In genomic region chr6:31400467-31401289, GRCh38 we compare ENCODE assay signal across 8 cellular contexts. TPM values are rescaled to one million over a fixed set of nuclear protein-coding genes. Genes with fewer than 3 reads are reported as not detected.
DNase-seq lines count a peak whose midpoint lies in the region; ATAC-seq and TF ChIP-seq lines count a peak whose summit lies in the region.

No MANE protein-coding gene starts in this region.

- TF ChIP-seq CTCF in Panc1 (IDR thresholded peaks at IDR 0.05) (no peak), fibroblast of villous mesenchyme (IDR thresholded peaks at IDR 0.05; ENCODE audit: insufficient read depth, low read depth, low read length) (no peak), neutrophil (IDR thresholded peaks at IDR 0.05) (no peak), thoracic aorta (IDR thresholded peaks at IDR 0.05) (no peak)

- H3K27me3 Mint-ChIP-seq in activated T-helper 2 cell treated with anti-CD3 and anti-CD28 coated beads, Interferon-gamma antibody, Interleukin-2, Interleukin-4, amounts not matched to agents 10 μg/mL and 5 μg/mL and 100 μg/mL, durations not matched to agents 14 hours and 24 hours and 36 hours (ENCODE audit: low read depth) = peaks cover 13% of the 10 kb centered on the region

- DNase-seq in Ammon's horn (ENCODE audit: low spot score) = peak; percentile 35
- DNase-seq in GM23248 = peak; percentile 84
- no peak for DNase-seq in Panc1 (ENCODE audit: low read depth, low spot score)
- DNase-seq in activated T-helper 2 cell treated with anti-CD3 and anti-CD28 coated beads, Interferon-gamma antibody, Interleukin-2, Interleukin-4, amounts not matched to agents 10 μg/mL and 5 μg/mL and 100 μg/mL, durations not matched to agents 14 hours and 24 hours and 36 hours (ENCODE audit: low spot score) = peak; percentile 69
- peak; percentile 69 for DNase-seq in fibroblast of villous mesenchyme (ENCODE audit: low read depth)
- DNase-seq in thoracic aorta (ENCODE audit: low spot score) = no peak

- H3K4me1 ChIP-seq in GM23248 (ENCODE audit: insufficient read depth) (peaks cover 40% of the 10 kb centered on the region), Panc1 (ENCODE audit: control insufficient read depth, insufficient read depth, low read length) (peaks cover 8% of the 10 kb centered on the region), neutrophil (ENCODE audit: control insufficient read depth in 1 of 2, insufficient read depth in 1 of 2, low read depth in 1 of 2, low read length in 1 of 2) (peaks cover 58 to 64% of the 10 kb centered on the region in 2 experiments), thoracic aorta (ENCODE audit: control insufficient read depth in 1 of 2, low read depth in 2 of 2) (peaks cover 26 to 36% of the 10 kb centered on the region in 2 donors)

- peak overlapping the region; percentile 97 for H3K4me2 ChIP-seq in GM23248 (ENCODE audit: unreplicated experiment)

- POLR2A ChIA-PET in Panc1 (lab: Charles Lee) = interaction anchor here (0.6 to 0.7 kb wide), 4 partner anchors 21 to 86 kb away, joined by 3 to 14 read pairs (median 4); no protein-coding TSS in a partner anchor

- WGBS in GM23248 (ENCODE audit: low coverage in 1 of 2, low lambda C conversion rate in 2 of 2, missing lambda C conversion rate in 2 of 2), 2 experiments = 1% methylated on average over 26 to 30 of the region's 30 CpGs

- H3K9ac ChIP-seq in GM23248 = peak overlapping the region; percentile 96

- intact Hi-C loops in Panc1 (cut with micrococcal nuclease; ENCODE audit: unreplicated experiment) = no loop called here
- intact Hi-C loops in activated T-helper 2 cell treated with anti-CD3 and anti-CD28 coated beads, Interferon-gamma antibody, Interleukin-2, Interleukin-4, amounts not matched to agents 10 μg/mL and 5 μg/mL and 100 μg/mL, durations not matched to agents 14 hours and 24 hours and 36 hours (cut with micrococcal nuclease) = loop anchor here (5.0 kb wide), 1 partner anchor 92 kb away; no protein-coding TSS in a partner anchor

- no peaks in the 10 kb centered on the region for H3K9me2 ChIP-seq in GM23248 (ENCODE audit: insufficient read depth)

- H3K36me3 ChIP-seq in GM23248 (ENCODE audit: low read depth) = no peaks in the 10 kb centered on the region
- no peaks in the 10 kb centered on the region; the same call in 1 of the 2 replicates for H3K36me3 ChIP-seq in Panc1 (ENCODE audit: control insufficient read depth, insufficient read depth, low read length)
- no peaks in the 10 kb centered on the region for H3K36me3 ChIP-seq in neutrophil
- H3K36me3 ChIP-seq in thoracic aorta = no peaks in the 10 kb centered on the region

- BruUV-seq in Panc1 (replicated peaks; lab: Mats Ljungman, UMichigan) = TSS peak; percentile 73

- ATAC-seq in Panc1 (peak; percentile 44), thoracic aorta (ENCODE audit: insufficient number of reproducible peaks, low FRiP score, low read depth) (peak; percentile 26), HG03135 (IDR thresholded peaks at IDR 0.05; ENCODE audit: unreplicated experiment) (no peak)

- H3K9me3 ChIP-seq in GM23248 (ENCODE audit: low read depth) (no peaks in the 10 kb centered on the region), Panc1 (ENCODE audit: control insufficient read depth, insufficient read depth, low read depth, low read length) (no peaks in the 10 kb centered on the region), neutrophil (no peaks in the 10 kb centered on the region), thoracic aorta (no peaks in the 10 kb centered on the region)

- H3K4me3 ChIP-seq in GM23248 (peak overlapping the region; percentile 92), Panc1 (ENCODE audit: low read depth in 2 of 2, low read length in 2 of 2) (peak overlapping the region; percentile 71 to 75), fibroblast of villous mesenchyme (ENCODE audit: low read depth, low read length) (peak overlapping the region; percentile 86), neutrophil (ENCODE audit: low read depth in 1 of 2, low read length in 1 of 2) (peak overlapping the region; percentile 73 to 78), thoracic aorta (peak overlapping the region; percentile 95)

- H3K79me2 ChIP-seq in GM23248 (ENCODE audit: insufficient read depth) = peaks cover 79% of the 10 kb centered on the region

- H3K36me3 Mint-ChIP-seq in activated T-helper 2 cell treated with anti-CD3 and anti-CD28 coated beads, Interferon-gamma antibody, Interleukin-2, Interleukin-4, amounts not matched to agents 10 μg/mL and 5 μg/mL and 100 μg/mL, durations not matched to agents 14 hours and 24 hours and 36 hours (ENCODE audit: low read depth) = peaks cover 2% of the 10 kb centered on the region

- in situ Hi-C loops in GM23248 (cut with MboI) (no loop called here), Panc1 (cut with HindIII; ENCODE audit: low pct_unique_long_range_greater_than_20kb, low sequenced_read_pairs) (no loop called here)

- H3K27ac ChIP-seq in GM23248 (peak overlapping the region; percentile 95), Panc1 (ENCODE audit: low read length) (peak overlapping the region; percentile 96), neutrophil (peak overlapping the region; percentile 94), thoracic aorta (peak overlapping the region; percentile 95 to 99)

- peaks cover 2% of the 10 kb centered on the region; the same call in 1 of the 2 replicates for H4K20me1 ChIP-seq in GM23248 (ENCODE audit: insufficient read depth)

- H3F3A ChIP-seq in GM23248 (ENCODE audit: insufficient read depth) = peaks cover 28% of the 10 kb centered on the region

- H3K27ac Mint-ChIP-seq in activated T-helper 2 cell treated with anti-CD3 and anti-CD28 coated beads, Interferon-gamma antibody, Interleukin-2, Interleukin-4, amounts not matched to agents 10 μg/mL and 5 μg/mL and 100 μg/mL, durations not matched to agents 14 hours and 24 hours and 36 hours = peak overlapping the region; percentile 83

- no peaks in the 10 kb centered on the region for H3K27me3 ChIP-seq in GM23248 (replicated peaks; ENCODE audit: insufficient read depth)
- no peaks in the 10 kb centered on the region for H3K27me3 ChIP-seq in Panc1 (ENCODE audit: control insufficient read depth, insufficient read depth, low read length)
- H3K27me3 ChIP-seq in neutrophil = no peaks in the 10 kb centered on the region
- H3K27me3 ChIP-seq in thoracic aorta (replicated peaks; ENCODE audit: insufficient read depth) = no peaks in the 10 kb centered on the region

- H3K9me3 Mint-ChIP-seq in activated T-helper 2 cell treated with anti-CD3 and anti-CD28 coated beads, Interferon-gamma antibody, Interleukin-2, Interleukin-4, amounts not matched to agents 10 μg/mL and 5 μg/mL and 100 μg/mL, durations not matched to agents 14 hours and 24 hours and 36 hours = no peaks in the 10 kb centered on the region

- H2AFZ ChIP-seq in GM23248 = peak overlapping the region; percentile 82

- peak overlapping the region; percentile 84 for H3K4me3 Mint-ChIP-seq in activated T-helper 2 cell treated with anti-CD3 and anti-CD28 coated beads, Interferon-gamma antibody, Interleukin-2, Interleukin-4, amounts not matched to agents 10 μg/mL and 5 μg/mL and 100 μg/mL, durations not matched to agents 14 hours and 24 hours and 36 hours (ENCODE audit: low read depth)

- CTCF ChIA-PET in Panc1 (lab: Charles Lee) = interaction anchor here (0.5 to 2.0 kb wide), 8 partner anchors 22 to 115 kb away, joined by 3 to 28 read pairs (median 4); no protein-coding TSS in a partner anchor

- peaks cover 49% of the 10 kb centered on the region for H3K4me1 Mint-ChIP-seq in activated T-helper 2 cell treated with anti-CD3 and anti-CD28 coated beads, Interferon-gamma antibody, Interleukin-2, Interleukin-4, amounts not matched to agents 10 μg/mL and 5 μg/mL and 100 μg/mL, durations not matched to agents 14 hours and 24 hours and 36 hours (ENCODE audit: low read depth)

RNA-seq across cellular contexts. Expression of gene MICA, which starts 2.7 kb away (rescaled TPM):
- 24.0 and 42.6 TPM in 2 replicates for total RNA-seq in GM23248 (2014; rRNA removed; shearing (Covaris generic))
- 36.9 and 38.0 TPM in 2 replicates for polyA plus RNA-seq in GM23248 (2016; fragmentation: Nextera tagmentation; extraction: Ambion mirVana)
- total RNA-seq in Panc1 (2021; ENCODE audit: unreplicated experiment) (33.9 TPM), fibroblast of villous mesenchyme (45.3 and 54.8 TPM in 2 replicates), thoracic aorta (10 to 100 TPM; 15.0 to 16.4 TPM)
- 27.7 TPM for polyA plus RNA-seq in Panc1 (2012; ENCODE audit: insufficient read length)
- 5.6 and 6.0 TPM in 2 replicates for total RNA-seq in activated T-helper 2 cell treated with anti-CD3 and anti-CD28 coated beads, Interferon-gamma antibody, Interleukin-2, Interleukin-4, amounts not matched to agents 10 μg/mL and 5 μg/mL and 100 μg/mL, durations not matched to agents 14 hours and 24 hours and 36 hours

RNA-seq across cellular contexts. Expression of gene HLA-B, which starts 43.7 kb away (rescaled TPM):
- total RNA-seq in GM23248 (2014; rRNA removed; shearing (Covaris generic)) = 65.6 and 87.9 TPM in 2 replicates
- 186 and 192 TPM in 2 replicates for polyA plus RNA-seq in GM23248 (2016; fragmentation: Nextera tagmentation; extraction: Ambion mirVana)
- total RNA-seq in Panc1 (2021; ENCODE audit: unreplicated experiment) = 191 TPM
- 134 TPM for polyA plus RNA-seq in Panc1 (2012; ENCODE audit: insufficient read length)
- total RNA-seq in activated T-helper 2 cell treated with anti-CD3 and anti-CD28 coated beads, Interferon-gamma antibody, Interleukin-2, Interleukin-4, amounts not matched to agents 10 μg/mL and 5 μg/mL and 100 μg/mL, durations not matched to agents 14 hours and 24 hours and 36 hours = 3,580 and 3,693 TPM in 2 replicates
- 475 and 661 TPM in 2 replicates for total RNA-seq in fibroblast of villous mesenchyme
- total RNA-seq in thoracic aorta = 100 to 1,000 TPM; 552 to 852 TPM

Comparison
In these comparisons a context has a peak if more than half of its experiments do, and no peak if none do; other contexts are left out.
1. DNase-seq: peak in Ammon's horn (single experiment), GM23248 (single experiment), activated T-helper 2 cell treated with anti-CD3 and anti-CD28 coated beads, Interferon-gamma antibody, Interleukin-2, Interleukin-4, amounts not matched to agents 10 μg/mL and 5 μg/mL and 100 μg/mL, durations not matched to agents 14 hours and 24 hours and 36 hours (single experiment) and fibroblast of villous mesenchyme (single experiment); none in Panc1 (single experiment) and thoracic aorta (single experiment).
2. Peak in every context shown above with its lines, with median percentiles within 50 percentile points of each other: H3K27ac ChIP-seq and H3K4me3 ChIP-seq.